In genomic region chr19:4123615-4124568, GRCh38 we compare ENCODE assay signal across 8 cellular contexts. TPM values are rescaled to one million over a fixed set of nuclear protein-coding genes. Genes with fewer than 3 reads are reported as not detected.
DNase-seq lines count a peak whose midpoint lies in the region; ATAC-seq lines count a peak whose summit lies in the region.

MAP2K2 (minus strand) TSS chr19:4124122; CDS start chr19:4123875, 247 bp downstream.

- H3K4me3 Mint-ChIP-seq in IgD-negative memory B cell = peak within 1 kb of the TSS; percentile 82 to 97 (median 90)

- no peaks in the 10 kb centered on the region for H3K9me3 Mint-ChIP-seq in IgD-negative memory B cell

- peak; percentile 83 for ATAC-seq in GM21390 (IDR thresholded peaks at IDR 0.05; ENCODE audit: unreplicated experiment)

- no peaks in the 10 kb centered on the region for H3K36me3 Mint-ChIP-seq in IgD-negative memory B cell

- peak within 1 kb of the TSS; percentile 82 to 96 (median 86) for H3K27ac Mint-ChIP-seq in IgD-negative memory B cell

- peak within 1 kb of the TSS; percentile 44 for H3K27ac ChIP-seq in epithelial cell of prostate

- H3K4me1 Mint-ChIP-seq in IgD-negative memory B cell = peaks cover 3 to 13% (median 8%) of the 10 kb centered on the region in 3 donors

- H3K27me3 Mint-ChIP-seq in IgD-negative memory B cell = no peaks in the 10 kb centered on the region

- DNase-seq in COR-L47 (lab: John Stamatoyannopoulos, UW) (peak; percentile 89), OCI-M1 (lab: John Stamatoyannopoulos, UW) (peak; percentile 91), activated T-cell treated with anti-CD3 and anti-CD28 coated beads for 48 hours (ENCODE audit: low read depth) (peak; percentile 96), epithelial cell of prostate (ENCODE audit: low read depth, low spot score) (peak; percentile 40), mucosa of gallbladder (ENCODE audit: low spot score) (peak; percentile 94)
- DNase-seq in stimulated activated CD8-positive, alpha-beta memory T cell treated with anti-CD3 and anti-CD28 coated beads, Interleukin-4, amount 100 ng/mL, for 24 hours (ENCODE audit: low read depth) = peak; percentile 94

RNA-seq across cellular contexts. Expression of gene MAP2K2, which starts in this region (rescaled TPM):
- 69.1 TPM for polyA plus RNA-seq in IgD-negative memory B cell
- total RNA-seq in mucosa of gallbladder = 139 TPM

Comparison
In these comparisons a context has a peak if more than half of its experiments do, and no peak if none do; other contexts are left out.
1. Peak in every context shown above with its lines: DNase-seq, ATAC-seq and H3K27ac ChIP-seq.
2. DNase-seq: peak in every context shown above with its lines; median percentile 96 in activated T-cell treated with anti-CD3 and anti-CD28 coated beads for 48 hours; 94 in mucosa of gallbladder; 94 in stimulated activated CD8-positive, alpha-beta memory T cell treated with anti-CD3 and anti-CD28 coated beads, Interleukin-4, amount 100 ng/mL, for 24 hours; 91 in OCI-M1; 89 in COR-L47; 40 in epithelial cell of prostate.